In the genomic region with DNA sequence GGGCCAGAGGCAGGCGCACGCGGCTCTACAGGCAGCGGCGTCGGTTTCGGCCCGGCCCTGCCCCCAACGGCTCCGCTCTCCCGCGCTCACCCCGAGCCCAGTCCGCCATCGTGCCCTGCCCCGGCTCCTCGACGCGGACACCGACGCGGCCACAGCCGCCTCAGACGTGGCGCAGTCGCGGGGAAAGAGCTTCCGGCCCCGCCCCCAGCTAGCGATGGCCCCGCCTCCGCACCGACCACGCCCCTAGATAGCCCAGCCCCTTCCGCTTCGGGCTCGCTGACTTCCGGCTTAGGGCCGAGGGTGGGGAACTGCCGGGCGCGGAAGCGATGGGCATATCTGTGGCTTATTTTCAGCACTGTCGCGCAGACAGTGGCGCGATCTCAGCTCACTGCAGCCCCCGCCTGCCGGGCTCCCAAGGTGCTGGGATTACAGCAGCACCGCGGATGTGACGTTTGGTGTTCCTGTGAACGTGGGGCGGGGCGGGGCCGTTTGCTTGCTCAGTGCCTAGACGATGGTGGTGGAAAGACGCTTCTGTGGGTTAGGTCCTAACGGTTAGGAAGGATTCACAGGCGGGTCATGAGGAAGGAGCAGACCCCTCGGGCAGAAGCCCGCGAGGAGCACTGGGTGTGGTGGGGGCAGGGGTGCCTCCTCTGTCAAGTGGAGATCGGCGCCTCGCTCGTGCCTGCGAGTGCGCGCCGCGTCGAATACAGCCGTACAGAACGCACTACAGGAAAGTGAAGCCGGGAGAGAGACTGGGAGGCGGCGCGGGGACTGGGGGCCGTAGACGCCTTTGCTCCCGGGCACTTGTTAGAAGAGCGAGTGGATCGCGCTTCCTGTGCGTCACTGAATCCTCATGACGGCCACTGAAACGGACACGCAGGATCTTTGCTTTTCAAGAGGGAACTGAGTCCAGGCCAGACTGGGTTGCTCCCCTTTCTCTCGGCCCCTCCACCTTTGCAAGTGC, we compare ENCODE assay signal across 1 cellular context.
A peak's percentile ranks its signal among the peaks of the same experiment; 100 is the strongest.
TF ChIP-seq lines count a peak whose summit lies in the region.

A gene with protein sequence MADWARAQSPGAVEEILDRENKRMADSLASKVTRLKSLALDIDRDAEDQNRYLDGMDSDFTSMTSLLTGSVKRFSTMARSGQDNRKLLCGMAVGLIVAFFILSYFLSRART (minus strand): TSS at position 187 of the 964 bp plus-strand sequence. CDS start 78 bp downstream, at position 109.
A gene (plus strand): TSS at position 496 of the 964 bp plus-strand sequence. CDS start 1,147 bp downstream, outside the sequence.

TF ChIP-seq in A549, 52 proteins besides CTCF, POLR2A, EP300 and RAD21 (continued from another document):
- TF ChIP-seq NR3C1 (IDR thresholded peaks at IDR 0.05), result no peak
- no peak for TF ChIP-seq CHD4 (IDR thresholded peaks at IDR 0.05; ENCODE audit: borderline replicate concordance)
- TF ChIP-seq HDAC2 (IDR thresholded peaks at IDR 0.05), result no peak
- TF ChIP-seq SMC3 (IDR thresholded peaks at IDR 0.05), result no peak
- TF ChIP-seq HOXB13 (CRISPR knock-in tag; IDR thresholded peaks at IDR 0.05; ENCODE audit: low read depth), result no peak
- TF ChIP-seq CBX8 (IDR thresholded peaks at IDR 0.05), result no peak
- no peak for TF ChIP-seq POLR2AphosphoS2 (conservative IDR thresholded peaks at IDR 0.05; ENCODE audit: low read length)
- TF ChIP-seq, protein P1, sequence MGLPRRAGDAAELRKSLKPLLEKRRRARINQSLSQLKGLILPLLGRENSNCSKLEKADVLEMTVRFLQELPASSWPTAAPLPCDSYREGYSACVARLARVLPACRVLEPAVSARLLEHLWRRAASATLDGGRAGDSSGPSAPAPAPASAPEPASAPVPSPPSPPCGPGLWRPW (IDR thresholded peaks at IDR 0.05), result no peak
- TF ChIP-seq SREBF2 (IDR thresholded peaks at IDR 0.05), result no peak
- TF ChIP-seq, protein P2, sequence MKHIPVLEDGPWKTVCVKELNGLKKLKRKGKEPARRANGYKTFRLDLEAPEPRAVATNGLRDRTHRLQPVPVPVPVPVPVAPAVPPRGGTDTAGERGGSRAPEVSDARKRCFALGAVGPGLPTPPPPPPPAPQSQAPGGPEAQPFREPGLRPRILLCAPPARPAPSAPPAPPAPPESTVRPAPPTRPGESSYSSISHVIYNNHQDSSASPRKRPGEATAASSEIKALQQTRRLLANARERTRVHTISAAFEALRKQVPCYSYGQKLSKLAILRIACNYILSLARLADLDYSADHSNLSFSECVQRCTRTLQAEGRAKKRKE (CRISPR knock-in tag; IDR thresholded peaks at IDR 0.05; ENCODE audit: low read depth), result no peak
- TF ChIP-seq PHF8 (IDR thresholded peaks at IDR 0.05; ENCODE audit: borderline replicate concordance, low read depth), result peak; percentile 92; the same call in 1 of the 2 replicates
- TF ChIP-seq TP53 (CRISPR knock-in tag; IDR thresholded peaks at IDR 0.05), result 0 out of 2 replicates have a peak, but pooled peaks have one; percentile 17
- no peak for TF ChIP-seq ZSCAN20 (CRISPR knock-in tag; IDR thresholded peaks at IDR 0.05)
- TF ChIP-seq MYC (IDR thresholded peaks at IDR 0.05; ENCODE audit: borderline replicate concordance, low read length), result no peak
- TF ChIP-seq, protein P3, sequence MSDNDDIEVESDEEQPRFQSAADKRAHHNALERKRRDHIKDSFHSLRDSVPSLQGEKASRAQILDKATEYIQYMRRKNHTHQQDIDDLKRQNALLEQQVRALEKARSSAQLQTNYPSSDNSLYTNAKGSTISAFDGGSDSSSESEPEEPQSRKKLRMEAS (IDR thresholded peaks at IDR 0.05), result peak; percentile 49
- TF ChIP-seq, protein P4, sequence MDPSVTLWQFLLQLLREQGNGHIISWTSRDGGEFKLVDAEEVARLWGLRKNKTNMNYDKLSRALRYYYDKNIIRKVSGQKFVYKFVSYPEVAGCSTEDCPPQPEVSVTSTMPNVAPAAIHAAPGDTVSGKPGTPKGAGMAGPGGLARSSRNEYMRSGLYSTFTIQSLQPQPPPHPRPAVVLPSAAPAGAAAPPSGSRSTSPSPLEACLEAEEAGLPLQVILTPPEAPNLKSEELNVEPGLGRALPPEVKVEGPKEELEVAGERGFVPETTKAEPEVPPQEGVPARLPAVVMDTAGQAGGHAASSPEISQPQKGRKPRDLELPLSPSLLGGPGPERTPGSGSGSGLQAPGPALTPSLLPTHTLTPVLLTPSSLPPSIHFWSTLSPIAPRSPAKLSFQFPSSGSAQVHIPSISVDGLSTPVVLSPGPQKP (IDR thresholded peaks at IDR 0.05; ENCODE audit: low read depth, low read length), result no peak
- no peak for TF ChIP-seq CBX2 (IDR thresholded peaks at IDR 0.05; ENCODE audit: borderline replicate concordance, low read depth)
- 0 out of 2 replicates have a peak, but pooled peaks have one; percentile 2 for TF ChIP-seq ZC3H11A (IDR thresholded peaks at IDR 0.05)
- TF ChIP-seq RFX5 (IDR thresholded peaks at IDR 0.05), result 0 out of 2 replicates have a peak, but pooled peaks have one; percentile 51
- no peak for TF ChIP-seq HEYL (CRISPR knock-in tag; IDR thresholded peaks at IDR 0.05)
- 0 out of 2 replicates have a peak, but pooled peaks have one; percentile 13 for TF ChIP-seq HOXA7 (CRISPR knock-in tag; IDR thresholded peaks at IDR 0.05)
- no peak for TF ChIP-seq MAZ (IDR thresholded peaks at IDR 0.05; ENCODE audit: borderline replicate concordance, low read depth, low read length)
- no peak for TF ChIP-seq ZFP36 (IDR thresholded peaks at IDR 0.05; ENCODE audit: borderline replicate concordance, partially characterized antibody)
- TF ChIP-seq FOXS1 (CRISPR knock-in tag; IDR thresholded peaks at IDR 0.05), result no peak
- TF ChIP-seq MAFK (IDR thresholded peaks at IDR 0.05; ENCODE audit: partially characterized antibody), result peak; percentile 11
- TF ChIP-seq, protein P5, sequence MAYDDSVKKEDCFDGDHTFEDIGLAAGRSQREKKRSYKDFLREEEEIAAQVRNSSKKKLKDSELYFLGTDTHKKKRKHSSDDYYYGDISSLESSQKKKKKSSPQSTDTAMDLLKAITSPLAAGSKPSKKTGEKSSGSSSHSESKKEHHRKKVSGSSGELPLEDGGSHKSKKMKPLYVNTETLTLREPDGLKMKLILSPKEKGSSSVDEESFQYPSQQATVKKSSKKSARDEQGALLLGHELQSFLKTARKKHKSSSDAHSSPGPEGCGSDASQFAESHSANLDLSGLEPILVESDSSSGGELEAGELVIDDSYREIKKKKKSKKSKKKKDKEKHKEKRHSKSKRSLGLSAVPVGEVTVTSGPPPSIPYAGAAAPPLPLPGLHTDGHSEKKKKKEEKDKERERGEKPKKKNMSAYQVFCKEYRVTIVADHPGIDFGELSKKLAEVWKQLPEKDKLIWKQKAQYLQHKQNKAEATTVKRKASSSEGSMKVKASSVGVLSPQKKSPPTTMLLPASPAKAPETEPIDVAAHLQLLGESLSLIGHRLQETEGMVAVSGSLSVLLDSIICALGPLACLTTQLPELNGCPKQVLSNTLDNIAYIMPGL (CRISPR knock-in tag; IDR thresholded peaks at IDR 0.05; ENCODE audit: borderline replicate concordance), result no peak
- TF ChIP-seq, protein P6, sequence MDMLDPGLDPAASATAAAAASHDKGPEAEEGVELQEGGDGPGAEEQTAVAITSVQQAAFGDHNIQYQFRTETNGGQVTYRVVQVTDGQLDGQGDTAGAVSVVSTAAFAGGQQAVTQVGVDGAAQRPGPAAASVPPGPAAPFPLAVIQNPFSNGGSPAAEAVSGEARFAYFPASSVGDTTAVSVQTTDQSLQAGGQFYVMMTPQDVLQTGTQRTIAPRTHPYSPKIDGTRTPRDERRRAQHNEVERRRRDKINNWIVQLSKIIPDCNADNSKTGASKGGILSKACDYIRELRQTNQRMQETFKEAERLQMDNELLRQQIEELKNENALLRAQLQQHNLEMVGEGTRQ (IDR thresholded peaks at IDR 0.05), result no peak
- no peak for TF ChIP-seq NPAS2 (CRISPR knock-in tag; IDR thresholded peaks at IDR 0.05; ENCODE audit: borderline replicate concordance)
- TF ChIP-seq RNF2 (IDR thresholded peaks at IDR 0.05; ENCODE audit: borderline replicate concordance, low read depth), result no peak
- TF ChIP-seq FOSB (CRISPR knock-in tag; IDR thresholded peaks at IDR 0.05), result no peak; the same call in 1 of the 2 replicates
- TF ChIP-seq ZNF302 (CRISPR knock-in tag; IDR thresholded peaks at IDR 0.05), result no peak
- TF ChIP-seq KDM1A (IDR thresholded peaks at IDR 0.05; ENCODE audit: low read depth), result no peak
- peak; percentile 78 to 95 for TF ChIP-seq JUN (IDR thresholded peaks at IDR 0.05)
- TF ChIP-seq, protein P7, sequence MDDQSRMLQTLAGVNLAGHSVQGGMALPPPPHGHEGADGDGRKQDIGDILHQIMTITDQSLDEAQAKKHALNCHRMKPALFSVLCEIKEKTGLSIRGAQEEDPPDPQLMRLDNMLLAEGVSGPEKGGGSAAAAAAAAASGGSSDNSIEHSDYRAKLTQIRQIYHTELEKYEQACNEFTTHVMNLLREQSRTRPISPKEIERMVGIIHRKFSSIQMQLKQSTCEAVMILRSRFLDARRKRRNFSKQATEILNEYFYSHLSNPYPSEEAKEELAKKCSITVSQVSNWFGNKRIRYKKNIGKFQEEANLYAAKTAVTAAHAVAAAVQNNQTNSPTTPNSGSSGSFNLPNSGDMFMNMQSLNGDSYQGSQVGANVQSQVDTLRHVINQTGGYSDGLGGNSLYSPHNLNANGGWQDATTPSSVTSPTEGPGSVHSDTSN (IDR thresholded peaks at IDR 0.05), result peak; percentile 12; the same call in 1 of the 2 replicates
- TF ChIP-seq, protein P8, sequence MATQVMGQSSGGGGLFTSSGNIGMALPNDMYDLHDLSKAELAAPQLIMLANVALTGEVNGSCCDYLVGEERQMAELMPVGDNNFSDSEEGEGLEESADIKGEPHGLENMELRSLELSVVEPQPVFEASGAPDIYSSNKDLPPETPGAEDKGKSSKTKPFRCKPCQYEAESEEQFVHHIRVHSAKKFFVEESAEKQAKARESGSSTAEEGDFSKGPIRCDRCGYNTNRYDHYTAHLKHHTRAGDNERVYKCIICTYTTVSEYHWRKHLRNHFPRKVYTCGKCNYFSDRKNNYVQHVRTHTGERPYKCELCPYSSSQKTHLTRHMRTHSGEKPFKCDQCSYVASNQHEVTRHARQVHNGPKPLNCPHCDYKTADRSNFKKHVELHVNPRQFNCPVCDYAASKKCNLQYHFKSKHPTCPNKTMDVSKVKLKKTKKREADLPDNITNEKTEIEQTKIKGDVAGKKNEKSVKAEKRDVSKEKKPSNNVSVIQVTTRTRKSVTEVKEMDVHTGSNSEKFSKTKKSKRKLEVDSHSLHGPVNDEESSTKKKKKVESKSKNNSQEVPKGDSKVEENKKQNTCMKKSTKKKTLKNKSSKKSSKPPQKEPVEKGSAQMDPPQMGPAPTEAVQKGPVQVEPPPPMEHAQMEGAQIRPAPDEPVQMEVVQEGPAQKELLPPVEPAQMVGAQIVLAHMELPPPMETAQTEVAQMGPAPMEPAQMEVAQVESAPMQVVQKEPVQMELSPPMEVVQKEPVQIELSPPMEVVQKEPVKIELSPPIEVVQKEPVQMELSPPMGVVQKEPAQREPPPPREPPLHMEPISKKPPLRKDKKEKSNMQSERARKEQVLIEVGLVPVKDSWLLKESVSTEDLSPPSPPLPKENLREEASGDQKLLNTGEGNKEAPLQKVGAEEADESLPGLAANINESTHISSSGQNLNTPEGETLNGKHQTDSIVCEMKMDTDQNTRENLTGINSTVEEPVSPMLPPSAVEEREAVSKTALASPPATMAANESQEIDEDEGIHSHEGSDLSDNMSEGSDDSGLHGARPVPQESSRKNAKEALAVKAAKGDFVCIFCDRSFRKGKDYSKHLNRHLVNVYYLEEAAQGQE (IDR thresholded peaks at IDR 0.05), result no peak; the same call in 1 of the 2 replicates
- no peak for TF ChIP-seq CHD2 (IDR thresholded peaks at IDR 0.05; ENCODE audit: low read length, partially characterized antibody)
- TF ChIP-seq JUNB (IDR thresholded peaks at IDR 0.05), result no peak
- TF ChIP-seq NFE2L2 (conservative IDR thresholded peaks at IDR 0.05; ENCODE audit: low read length), result no peak
